ENCODE assay signal across 2 cellular contexts in the genomic region with DNA sequence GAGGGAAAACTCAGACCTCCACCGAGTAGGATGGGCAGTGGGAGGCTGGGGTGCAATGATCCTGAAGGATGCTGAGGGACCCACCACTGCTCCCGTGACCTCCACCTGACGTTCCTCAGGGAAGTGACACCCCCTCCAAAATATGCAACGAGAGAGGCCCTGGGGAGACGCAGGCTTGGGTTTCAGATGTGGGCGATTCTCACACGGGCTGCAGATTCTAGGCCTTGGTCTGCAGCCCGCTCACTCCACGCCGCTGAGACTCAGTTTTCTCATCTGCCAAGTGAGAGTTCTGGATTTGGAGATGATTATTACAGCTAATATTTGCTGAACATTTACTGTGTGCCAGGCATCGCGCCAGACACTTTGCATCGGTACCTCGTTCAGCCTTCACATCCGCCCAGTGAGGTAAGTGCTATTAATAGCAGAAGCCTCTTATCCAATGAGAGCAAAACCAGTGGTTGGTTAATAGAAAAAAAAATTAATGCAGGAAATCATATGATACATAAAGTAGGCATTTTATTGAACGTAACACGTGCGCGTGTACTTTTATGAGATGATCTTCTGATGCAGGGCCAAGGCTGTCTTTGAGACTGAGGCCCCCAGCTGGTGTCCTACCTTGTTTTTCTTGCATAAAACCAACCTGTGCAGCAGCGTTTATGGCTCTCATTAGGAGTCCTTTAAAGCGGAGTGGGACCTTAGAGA.
TF ChIP-seq lines count a peak whose summit lies in the region.

No MANE protein-coding gene starts in this region.

TF ChIP-seq in SK-N-SH treated with all-trans-retinoic acid at 6 μM for 48 hours, 23 proteins besides CTCF, POLR2A, EP300 and RAD21 (continued from another document):
- TF ChIP-seq, protein P1, sequence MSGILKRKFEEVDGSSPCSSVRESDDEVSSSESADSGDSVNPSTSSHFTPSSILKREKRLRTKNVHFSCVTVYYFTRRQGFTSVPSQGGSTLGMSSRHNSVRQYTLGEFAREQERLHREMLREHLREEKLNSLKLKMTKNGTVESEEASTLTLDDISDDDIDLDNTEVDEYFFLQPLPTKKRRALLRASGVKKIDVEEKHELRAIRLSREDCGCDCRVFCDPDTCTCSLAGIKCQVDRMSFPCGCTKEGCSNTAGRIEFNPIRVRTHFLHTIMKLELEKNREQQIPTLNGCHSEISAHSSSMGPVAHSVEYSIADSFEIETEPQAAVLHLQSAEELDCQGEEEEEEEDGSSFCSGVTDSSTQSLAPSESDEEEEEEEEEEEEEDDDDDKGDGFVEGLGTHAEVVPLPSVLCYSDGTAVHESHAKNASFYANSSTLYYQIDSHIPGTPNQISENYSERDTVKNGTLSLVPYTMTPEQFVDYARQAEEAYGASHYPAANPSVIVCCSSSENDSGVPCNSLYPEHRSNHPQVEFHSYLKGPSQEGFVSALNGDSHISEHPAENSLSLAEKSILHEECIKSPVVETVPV (CRISPR knock-in tag; IDR thresholded peaks at IDR 0.05): no peak
- TF ChIP-seq ZNF565 (CRISPR knock-in tag; conservative IDR thresholded peaks at IDR 0.05; ENCODE audit: low read depth): no peak
- TF ChIP-seq TCF4 (CRISPR knock-in tag; IDR thresholded peaks at IDR 0.05; ENCODE audit: borderline replicate concordance): no peak
- TF ChIP-seq CSDC2 (CRISPR knock-in tag; IDR thresholded peaks at IDR 0.05): no peak
- no peak for TF ChIP-seq ZC3H10 (CRISPR knock-in tag; IDR thresholded peaks at IDR 0.05)

TF ChIP-seq in SK-N-SH, 30 proteins besides CTCF, POLR2A, EP300 and RAD21 (continued from another document):
- no peak for TF ChIP-seq FOSL2 (IDR thresholded peaks at IDR 0.05; ENCODE audit: borderline replicate concordance, low read depth)
